Comparison of ENCODE assay signal across 15 cellular contexts in genomic region chr12:10967409-10967808, GRCh38. TPM values are rescaled to one million over a fixed set of nuclear protein-coding genes. Genes with fewer than 3 reads are reported as not detected.
DNase-seq lines count a peak whose midpoint lies in the region; ATAC-seq and TF ChIP-seq lines count a peak whose summit lies in the region.
"Had no signal": no experiment of that assay in that cellular context is flagged by ENCODE, and none has a peak within 500 bp of the region (broad histone marks: within the 10 kb centered on the region; RNA-seq: fewer than 3 reads in every experiment).

No MANE protein-coding gene starts in this region.

- TF ChIP-seq CTCF in breast epithelium (IDR thresholded peaks at IDR 0.05): no peak

- DNase-seq in HS-5 (ENCODE audit: low read depth): peak; percentile 56
- no peak for DNase-seq in breast epithelium (ENCODE audit: low spot score in 2 of 2)
- peak; percentile 83 for DNase-seq in foreskin melanocyte
- no peak for DNase-seq in midbrain (lab: John Stamatoyannopoulos, UW)
- no peak for DNase-seq in cerebellum (ENCODE audit: low spot score)
- DNase-seq: amygdala, KBM-7, NCI-H146, NCI-H526, spleen had no signal

- H3K27me3 ChIP-seq in ACC112 (ENCODE audit: insufficient read depth, low read length) (no peaks in the 10 kb centered on the region), breast epithelium (no peaks in the 10 kb centered on the region)
- H3K27me3 ChIP-seq: neutrophil, spleen had no signal

- peak overlapping the region; percentile 64 for H3K27ac ChIP-seq in ACC112 (ENCODE audit: low read depth, low read length)
- H3K27ac ChIP-seq in breast epithelium: peak overlapping the region; percentile 36 to 40
- H3K27ac ChIP-seq: neutrophil, spleen had no signal

- ATAC-seq in GM19395 (IDR thresholded peaks at IDR 0.05; ENCODE audit: unreplicated experiment) (no peak), GM18867 (IDR thresholded peaks at IDR 0.05; ENCODE audit: unreplicated experiment) (no peak)

- H3K4me3 ChIP-seq in ACC112 (ENCODE audit: low read depth, low read length) (no peak overlapping the region), breast epithelium (no peak overlapping the region)
- H3K4me3 ChIP-seq: spleen had no signal

- no peaks in the 10 kb centered on the region for H3K9me3 ChIP-seq in breast epithelium
- H3K9me3 ChIP-seq: neutrophil, spleen had no signal

- TF ChIP-seq POLR2A in breast epithelium (IDR thresholded peaks at IDR 0.05): no peak

- H2AFZ ChIP-seq in ACC112 (ENCODE audit: low read length, unreplicated experiment): no peak overlapping the region

- no peaks in the 10 kb centered on the region for H3K36me3 ChIP-seq in ACC112 (ENCODE audit: insufficient read depth, low read length)
- H3K36me3 ChIP-seq in breast epithelium: no peaks in the 10 kb centered on the region
- H3K36me3 ChIP-seq: neutrophil had no signal

- no peaks in the 10 kb centered on the region for H3K79me2 ChIP-seq in ACC112 (ENCODE audit: control insufficient read depth, insufficient read depth, low read length, unreplicated experiment)

- H3K4me1 ChIP-seq in ACC112 (ENCODE audit: control insufficient read depth, insufficient read depth, low read length, unreplicated experiment) (peaks cover 20% of the 10 kb centered on the region), breast epithelium (no peaks in the 10 kb centered on the region)
- H3K4me1 ChIP-seq: spleen had no signal

- intact Hi-C loops in breast epithelium (cut with DNase I; ENCODE audit: low total_unique reads): no loop called here

RNA-seq across cellular contexts. Expression of gene TAS2R50, which starts 19.3 kb away (rescaled TPM):
- 1 to 10 TPM; 4.0 to 6.2 (median 4.2) TPM for total RNA-seq in breast epithelium
- 17.1 TPM for total RNA-seq in cerebellum
- total RNA-seq: A172 had no signal

RNA-seq across cellular contexts. Expression of gene TAS2R14, which starts 28.3 kb away (rescaled TPM):
- total RNA-seq in breast epithelium (1 to 10 TPM; 3.7 to 8.8 (median 7.9) TPM), cerebellum (23.5 TPM)

RNA-seq across cellular contexts. Expression of gene TAS2R20, which starts 30.7 kb away (rescaled TPM):
- total RNA-seq in breast epithelium (1 to 10 TPM; 4.6 to 7.9 (median 5.6) TPM), cerebellum (19.2 TPM)

RNA-seq across cellular contexts. Expression of gene PRH2, which starts 38.4 kb away (rescaled TPM):
- total RNA-seq in breast epithelium (not detected), cerebellum (0.64 TPM)
- total RNA-seq: A172, spleen had no signal

RNA-seq across cellular contexts. Expression of gene TAS2R19, which starts 55.0 kb away (rescaled TPM):
- 10 to 100 TPM in 2 of 3 donors, 1 to 10 TPM in 1; 4.2 to 10.5 (median 10.1) TPM for total RNA-seq in breast epithelium
- total RNA-seq in cerebellum: 26.3 TPM

Comparison
In these comparisons a context has a peak if more than half of its experiments do, and no peak if none do; other contexts are left out.
1. DNase-seq: peak in HS-5 (single experiment) and foreskin melanocyte (single experiment); none in breast epithelium (0 of 2), midbrain (single experiment) and cerebellum (single experiment).